Comparison of ENCODE assay signal across 25 cellular contexts in genomic region chr5:140084466-140084865, GRCh38. TPM values are rescaled to one million over a fixed set of nuclear protein-coding genes. Genes with fewer than 3 reads are reported as not detected.
DNase-seq lines count a peak whose midpoint lies in the region; ATAC-seq and TF ChIP-seq lines count a peak whose summit lies in the region.
"Had no signal": no experiment of that assay in that cellular context is flagged by ENCODE, and none has a peak within 500 bp of the region (broad histone marks: within the 10 kb centered on the region; RNA-seq: fewer than 3 reads in every experiment).

No MANE protein-coding gene starts in this region.

- H3K9ac ChIP-seq in smooth muscle cell (ENCODE audit: low read depth), result no peak overlapping the region

- H3K79me2 ChIP-seq in smooth muscle cell (ENCODE audit: low read depth), result no peaks in the 10 kb centered on the region
- H3K79me2 ChIP-seq: hepatocyte had no signal

- H3K36me3 ChIP-seq in left lung (no peaks in the 10 kb centered on the region), smooth muscle cell (ENCODE audit: low read depth) (no peaks in the 10 kb centered on the region)
- H3K36me3 ChIP-seq: MG63, spleen, suprapubic skin had no signal

- peak; percentile 93 for ATAC-seq in left lung
- no peak for ATAC-seq in HG02938 (IDR thresholded peaks at IDR 0.05; ENCODE audit: unreplicated experiment)
- no peak for ATAC-seq in HG02759 (IDR thresholded peaks at IDR 0.05; ENCODE audit: unreplicated experiment)
- ATAC-seq: stimulated activated effector memory CD8-positive, alpha-beta T cell treated with anti-CD3 and anti-CD28 coated beads, Interleukin-12 subunit alpha, Interleukin-12 subunit beta, amount 100 ng/mL, for 72 hours had no signal

- no peak for TF ChIP-seq CTCF in left lung (IDR thresholded peaks at IDR 0.05)
- no peak for TF ChIP-seq CTCF in smooth muscle cell (IDR thresholded peaks at IDR 0.05; ENCODE audit: borderline replicate concordance, insufficient read depth, poor library complexity, severe bottlenecking)

- H3K27me3 ChIP-seq in left lung (peaks cover 0 to 14% of the 10 kb centered on the region in 2 donors), smooth muscle cell (ENCODE audit: low read depth) (peaks cover 70% of the 10 kb centered on the region)
- H3K27me3 ChIP-seq: suprapubic skin had no signal

- H3K9me3 ChIP-seq in left lung, result peaks cover 0 to 2% of the 10 kb centered on the region in 2 donors
- H3K9me3 ChIP-seq in smooth muscle cell (replicated peaks; ENCODE audit: low read depth), result no peaks in the 10 kb centered on the region

- no peak overlapping the region for H3K27ac ChIP-seq in left lung
- no peak overlapping the region for H3K27ac ChIP-seq in smooth muscle cell (ENCODE audit: low read depth)
- H3K27ac ChIP-seq: hepatocyte, spleen, suprapubic skin had no signal

- intact Hi-C loops in left lung (cut with DNase I), result no loop called here

- WGBS in smooth muscle cell (ENCODE audit: low lambda C conversion rate), result 74% methylated on average over 7 of the region's 7 CpGs

- no peak overlapping the region for H2AFZ ChIP-seq in smooth muscle cell (ENCODE audit: low read depth)
- H2AFZ ChIP-seq: hepatocyte had no signal

- no peaks in the 10 kb centered on the region for H3K4me1 ChIP-seq in left lung
- no peaks in the 10 kb centered on the region for H3K4me1 ChIP-seq in smooth muscle cell (ENCODE audit: low read depth)
- H3K4me1 ChIP-seq: spleen, suprapubic skin had no signal

- H3K4me3 ChIP-seq in left lung (no peak overlapping the region), smooth muscle cell (no peak overlapping the region)
- H3K4me3 ChIP-seq: hepatocyte, lung, MG63, spleen, suprapubic skin had no signal

- DNase-seq in NCI-H1048 (lab: John Stamatoyannopoulos, UW) (peak; percentile 12), cerebellar cortex (ENCODE audit: low spot score) (peak; percentile 31), left lung (no peak), superior temporal gyrus (ENCODE audit: extremely low spot score) (peak; percentile 22), smooth muscle cell (lab: John Stamatoyannopoulos, UW; ENCODE audit: unreplicated experiment) (no peak)
- DNase-seq: activated CD4-positive, alpha-beta memory T cell treated with anti-CD3 and anti-CD28 coated beads, Interleukin-2, amount 10 ng/mL, durations not matched to agents 7 days and 5 days; activated CD4-positive, CD25-positive, alpha-beta regulatory T cell; activated effector memory CD4-positive, alpha-beta T cell treated with anti-CD3 and anti-CD28 coated beads, Interleukin-2, amount 50 U/mL, for 16 hours; HFFc6; MG63; NCI-H1436 treated with DMSO at 0.1 percent for 48 hours; NCI-H2107; NCI-H446 treated with DMSO at 0.1 percent for 48 hours; NK-92 treated with Interleukin-12 subunit alpha and Interleukin-12 subunit beta, amount 100 ng/mL, for 24 hours; SIG-M5; spleen; stimulated activated CD4-positive, alpha-beta T cell treated with anti-CD3 and anti-CD28 coated beads, Interleukin-2, amount 100 ng/mL, for 48 hours; SW 1271 had no signal

- H3K4me2 ChIP-seq in smooth muscle cell, result no peak overlapping the region
- H3K4me2 ChIP-seq: hepatocyte had no signal

- no peaks in the 10 kb centered on the region for H4K20me1 ChIP-seq in smooth muscle cell (ENCODE audit: low read depth)

- H3F3A ChIP-seq in smooth muscle cell (ENCODE audit: low read depth), result no peaks in the 10 kb centered on the region

RNA-seq across cellular contexts. Expression of gene PURA, which starts 29.4 kb away (rescaled TPM):
- total RNA-seq in left lung, result 10 to 100 TPM; 25.0 TPM
- 9.4 and 9.8 TPM in 2 replicates for total RNA-seq in smooth muscle cell
- 5.2 and 5.9 TPM in 2 replicates for polyA plus RNA-seq in smooth muscle cell

RNA-seq across cellular contexts. Expression of gene IGIP, which starts 41.3 kb away (rescaled TPM):
- total RNA-seq in left lung, result 10 to 100 TPM; 11.6 to 13.7 TPM
- total RNA-seq in smooth muscle cell, result 2.5 and 4.3 TPM in 2 replicates
- 0.72 and 1.4 TPM in 2 replicates for polyA plus RNA-seq in smooth muscle cell

RNA-seq across cellular contexts. Expression of gene NRG2, which starts 41.4 kb away (rescaled TPM):
- total RNA-seq in left lung (under 1 TPM; 0.68 to 0.85 TPM), smooth muscle cell (0.09 and 0.40 TPM in 2 replicates)
- polyA plus RNA-seq in smooth muscle cell, result 0.11 and 0.25 TPM in 2 replicates
- total RNA-seq: activated CD4-positive, alpha-beta memory T cell treated with anti-CD3 and anti-CD28 coated beads, Interleukin-2, amount 10 ng/mL, durations not matched to agents 7 days and 5 days; HT-29 had no signal

Comparison
In these comparisons a context has a peak if more than half of its experiments do, and no peak if none do; other contexts are left out.
1. DNase-seq: peak in NCI-H1048 (single experiment), cerebellar cortex (single experiment) and superior temporal gyrus (single experiment); none in left lung (0 of 2) and smooth muscle cell (single experiment).